Comparison of ENCODE assay signal across 28 cellular contexts in genomic region chr21:45163413-45164123, GRCh38.
DNase-seq lines count a peak whose midpoint lies in the region; ATAC-seq and TF ChIP-seq lines count a peak whose summit lies in the region.
"Had no signal": no experiment of that assay in that cellular context is flagged by ENCODE, and none has a peak within 500 bp of the region (broad histone marks: within the 10 kb centered on the region; RNA-seq: fewer than 3 reads in every experiment).

No MANE protein-coding gene starts in this region.

- no peaks in the 10 kb centered on the region for H3K9me3 ChIP-seq in heart right ventricle
- no peaks in the 10 kb centered on the region for H3K9me3 ChIP-seq in prostate gland
- H3K9me3 ChIP-seq: A549, adrenal gland, BE2C, ovary had no signal

- peak; percentile 31 for DNase-seq in activated CD8-positive, alpha-beta memory T cell treated with anti-CD3 and anti-CD28 coated beads, Interleukin-2, amount 10 ng/mL, durations not matched to agents 7 days and 5 days
- no peak for DNase-seq in activated CD8-positive, alpha-beta memory T cell treated with anti-CD3 and anti-CD28 coated beads, Interleukin-2, amount 50 U/mL, for 48 hours
- DNase-seq in heart right ventricle (no peak), prostate gland (ENCODE audit: low spot score) (peak; percentile 2), type B pancreatic cell (ENCODE audit: extremely low spot score, unreplicated experiment) (peak; percentile 62), cerebellar cortex (ENCODE audit: low spot score) (no peak)
- DNase-seq in activated T-cell treated with anti-CD3 and anti-CD28 coated beads, Interleukin-2, amount 50 U/mL, for 24 hours: no peak
- DNase-seq: activated effector memory CD4-positive, alpha-beta T cell treated with Interleukin-2 at 50 U/mL for 16 hours; adrenal gland; BE2C; DMS53; GDM1; glutamatergic neuron; mesenchymal stem cell; MV-4-11; naive B cell; NCI-H187; NCI-H2227 treated with DMSO at 0.1 percent for 48 hours; NCI-H748 treated with DMSO at 0.1 percent for 48 hours; OCI-M1; ovary; SHP77 treated with DMSO at 0.1 percent for 48 hours; stimulated activated CD4-positive, alpha-beta T cell treated with anti-CD3 and anti-CD28 coated beads, Interleukin-1b, Interleukin-23, amount 100 ng/mL, for 48 hours; stimulated activated naive CD4-positive, alpha-beta T cell treated with Interleukin-2 at 50 U/mL for 16 hours; trophoblast cell had no signal

- ATAC-seq in activated CD8-positive, alpha-beta memory T cell treated with anti-CD3 and anti-CD28 coated beads, Interleukin-2, amount 10 ng/mL, durations not matched to agents 7 days and 5 days: no peak
- ATAC-seq in heart right ventricle (peak in 5 of 8 donors; percentile 22 to 49 (median 34)), HG02678 (IDR thresholded peaks at IDR 0.05; ENCODE audit: unreplicated experiment) (no peak)
- ATAC-seq: A549 had no signal

- intact Hi-C loops in heart right ventricle (cut with DNase I) (loop anchor here in 1 of 10 donors (10.0 kb wide), 1 partner anchor 61 kb away; no protein-coding TSS in a partner anchor), prostate gland (cut with DNase I) (loop anchor here (10.0 kb wide), 1 partner anchor 61 kb away; no protein-coding TSS in a partner anchor)

- CTCF ChIA-PET in activated CD8-positive, alpha-beta memory T cell treated with anti-CD3 and anti-CD28 coated beads, Interleukin-2, amount 10 ng/mL, durations not matched to agents 7 days and 5 days (lab: Charles Lee): interaction anchor here (1.1 kb wide), 1 partner anchor 11 kb away, joined by 5 read pairs; no protein-coding TSS in a partner anchor

- no peaks in the 10 kb centered on the region for H3K9me3 Mint-ChIP-seq in activated CD8-positive, alpha-beta memory T cell treated with anti-CD3 and anti-CD28 coated beads, Interleukin-2, amount 10 ng/mL, durations not matched to agents 7 days and 5 days (ENCODE audit: low read depth)
- H3K9me3 Mint-ChIP-seq in type B pancreatic cell: no peaks in the 10 kb centered on the region
- no peaks in the 10 kb centered on the region for H3K9me3 Mint-ChIP-seq in activated T-cell treated with anti-CD3 and anti-CD28 coated beads, Interleukin-2, amount 50 U/mL, for 24 hours

- no peak for TF ChIP-seq POLR2A in prostate gland (IDR thresholded peaks at IDR 0.05)

- no peak overlapping the region for H3K4me3 Mint-ChIP-seq in activated CD8-positive, alpha-beta memory T cell treated with anti-CD3 and anti-CD28 coated beads, Interleukin-2, amount 10 ng/mL, durations not matched to agents 7 days and 5 days
- no peak overlapping the region for H3K4me3 Mint-ChIP-seq in type B pancreatic cell
- H3K4me3 Mint-ChIP-seq in activated T-cell treated with anti-CD3 and anti-CD28 coated beads, Interleukin-2, amount 50 U/mL, for 24 hours: no peak overlapping the region

- H3K4me1 ChIP-seq in heart right ventricle (peaks cover 5 to 24% (median 16%) of the 10 kb centered on the region in 9 donors), prostate gland (replicated peaks) (peaks cover 3% of the 10 kb centered on the region)

- H3K36me3 ChIP-seq in heart right ventricle (peaks cover 0 to 10% (median 0%) of the 10 kb centered on the region in 9 donors), prostate gland (no peaks in the 10 kb centered on the region)
- H3K36me3 ChIP-seq: adrenal gland, BE2C, ovary had no signal

- H3K4me3 ChIP-seq in heart right ventricle (no peak overlapping the region), prostate gland (no peak overlapping the region)
- H3K4me3 ChIP-seq: A549, adrenal gland, ovary had no signal

- H3K27me3 ChIP-seq in heart right ventricle (no peaks in the 10 kb centered on the region), prostate gland (replicated peaks; ENCODE audit: insufficient read depth) (no peaks in the 10 kb centered on the region)
- H3K27me3 ChIP-seq: adrenal gland, BE2C, ovary had no signal

- no peak for TF ChIP-seq CTCF in heart right ventricle (IDR thresholded peaks at IDR 0.05)
- no peak for TF ChIP-seq CTCF in prostate gland (IDR thresholded peaks at IDR 0.05)
- no peak for TF ChIP-seq CTCF in type B pancreatic cell (conservative IDR thresholded peaks at IDR 0.05)

- H3K27ac Mint-ChIP-seq in activated CD8-positive, alpha-beta memory T cell treated with anti-CD3 and anti-CD28 coated beads, Interleukin-2, amount 10 ng/mL, durations not matched to agents 7 days and 5 days: no peak overlapping the region
- H3K27ac Mint-ChIP-seq in type B pancreatic cell: no peak overlapping the region
- H3K27ac Mint-ChIP-seq in activated T-cell treated with anti-CD3 and anti-CD28 coated beads, Interleukin-2, amount 50 U/mL, for 24 hours: no peak overlapping the region
- H3K27ac Mint-ChIP-seq: naive B cell had no signal

- H3K27ac ChIP-seq in heart right ventricle (peak overlapping the region in 1 of 10 donors; percentile 48), prostate gland (no peak overlapping the region)
- H3K27ac ChIP-seq: A549, KMS-11, ovary had no signal

- H3K4me1 Mint-ChIP-seq in activated CD8-positive, alpha-beta memory T cell treated with anti-CD3 and anti-CD28 coated beads, Interleukin-2, amount 10 ng/mL, durations not matched to agents 7 days and 5 days: peaks cover 2% of the 10 kb centered on the region
- peaks cover 7% of the 10 kb centered on the region for H3K4me1 Mint-ChIP-seq in type B pancreatic cell (ENCODE audit: unreplicated experiment)
- H3K4me1 Mint-ChIP-seq in activated T-cell treated with anti-CD3 and anti-CD28 coated beads, Interleukin-2, amount 50 U/mL, for 24 hours (ENCODE audit: low read depth): peaks cover 12% of the 10 kb centered on the region

- no peaks in the 10 kb centered on the region for H3K27me3 Mint-ChIP-seq in activated CD8-positive, alpha-beta memory T cell treated with anti-CD3 and anti-CD28 coated beads, Interleukin-2, amount 10 ng/mL, durations not matched to agents 7 days and 5 days
- no peaks in the 10 kb centered on the region for H3K27me3 Mint-ChIP-seq in type B pancreatic cell
- no peaks in the 10 kb centered on the region for H3K27me3 Mint-ChIP-seq in activated T-cell treated with anti-CD3 and anti-CD28 coated beads, Interleukin-2, amount 50 U/mL, for 24 hours
- H3K27me3 Mint-ChIP-seq: naive B cell had no signal

- H3K36me3 Mint-ChIP-seq in activated CD8-positive, alpha-beta memory T cell treated with anti-CD3 and anti-CD28 coated beads, Interleukin-2, amount 10 ng/mL, durations not matched to agents 7 days and 5 days: no peaks in the 10 kb centered on the region
- H3K36me3 Mint-ChIP-seq in type B pancreatic cell: no peaks in the 10 kb centered on the region
- H3K36me3 Mint-ChIP-seq in activated T-cell treated with anti-CD3 and anti-CD28 coated beads, Interleukin-2, amount 50 U/mL, for 24 hours (ENCODE audit: low read depth): peaks cover 15% of the 10 kb centered on the region

- 79 to 86% methylated on average over 12 of the region's 12 CpGs for WGBS in heart right ventricle, 2 donors
- WGBS in prostate gland: 97% methylated on average over 11 of the region's 12 CpGs

Comparison
In these comparisons a context has a peak if more than half of its experiments do, and no peak if none do; other contexts are left out.
1. DNase-seq: peak in activated CD8-positive, alpha-beta memory T cell treated with anti-CD3 and anti-CD28 coated beads, Interleukin-2, amount 10 ng/mL, durations not matched to agents 7 days and 5 days (single experiment), prostate gland (single experiment) and type B pancreatic cell (single experiment); none in activated CD8-positive, alpha-beta memory T cell treated with anti-CD3 and anti-CD28 coated beads, Interleukin-2, amount 50 U/mL, for 48 hours (single experiment), heart right ventricle (0 of 2), activated T-cell treated with anti-CD3 and anti-CD28 coated beads, Interleukin-2, amount 50 U/mL, for 24 hours (single experiment) and cerebellar cortex (single experiment).
2. ATAC-seq: peak in heart right ventricle (5 of 8); none in activated CD8-positive, alpha-beta memory T cell treated with anti-CD3 and anti-CD28 coated beads, Interleukin-2, amount 10 ng/mL, durations not matched to agents 7 days and 5 days (single experiment) and HG02678 (single experiment).